Comparison of ENCODE assay signal across 25 cellular contexts in genomic region chrX:11750694-11751093, GRCh38.
"Had no signal": no experiment of that assay in that cellular context is flagged by ENCODE, and none has a peak within 500 bp of the region (broad histone marks: within the 10 kb centered on the region; RNA-seq: fewer than 3 reads in every experiment).

No MANE protein-coding gene starts in this region.

- ATAC-seq: activated CD8-positive, alpha-beta memory T cell treated with anti-CD3 and anti-CD28 coated beads, Interleukin-2, amount 10 ng/mL, durations not matched to agents 7 days and 5 days had no signal

- H3K36me3 Mint-ChIP-seq: activated CD8-positive, alpha-beta memory T cell treated with anti-CD3 and anti-CD28 coated beads, Interleukin-2, amount 10 ng/mL, durations not matched to agents 7 days and 5 days; activated naive CD8-positive, alpha-beta T cell had no signal

- H3K27me3 Mint-ChIP-seq: activated naive CD8-positive, alpha-beta T cell had no signal

- H3K4me1 ChIP-seq: Peyer's patch, SJCRH30 had no signal

- H3K9me3 ChIP-seq: Peyer's patch, SJCRH30, SK-N-SH had no signal

- H3K4me3 ChIP-seq: Peyer's patch, SJCRH30 had no signal

- H3K9me3 Mint-ChIP-seq: activated T-cell treated with anti-CD3 and anti-CD28 coated beads, Interleukin-2, amount 50 U/mL, for 24 hours; activated T-helper 1 cell treated with anti-CD3 and anti-CD28 coated beads, Interleukin-12 subunit alpha, Interleukin-12 subunit beta, Interleukin-2, Interleukin-4 antibody, amounts not matched to agents 30 ng/mL and 10 ng/mL and 1 ng/mL, durations not matched to agents 14 hours and 24 hours and 36 hours had no signal

- DNase-seq: activated CD4-positive, alpha-beta T cell treated with anti-CD3 and anti-CD28 coated beads for 48 hours; activated CD4-positive, alpha-beta T cell treated with anti-CD3 and anti-CD28 coated beads, Interleukin-2, amount 50 U/mL, for 4 hours; activated CD8-positive, alpha-beta memory T cell treated with anti-CD3 and anti-CD28 coated beads, Interleukin-2, amount 10 ng/mL, durations not matched to agents 7 days and 5 days; activated effector memory CD4-positive, alpha-beta T cell treated with anti-CD3 and anti-CD28 coated beads, Interleukin-2, amount 50 U/mL, for 16 hours; activated naive CD4-positive, alpha-beta T cell treated with Interleukin-2 at 50 U/mL for 16 hours; activated T-cell treated with anti-CD3 and anti-CD28 coated beads, Interleukin-2, amount 50 U/mL, for 24 hours; amygdala; brain microvascular endothelial cell; cerebellar nuclear complex; KG1; NCI-H1048; NCI-H146; NCI-H345; NCI-H510A; NCI-H526 treated with DMSO at 0.1 percent for 48 hours; NK-92 treated with Interleukin-12 subunit alpha and Interleukin-12 subunit beta, amount 100 ng/mL, for 24 hours; Peyer's patch; Right ventricle myocardium superior; SJCRH30; SK-N-SH; T-helper 1 cell had no signal

- H3K27me3 ChIP-seq: brain microvascular endothelial cell, Peyer's patch, SJCRH30 had no signal

- H3K4me3 Mint-ChIP-seq: activated CD8-positive, alpha-beta memory T cell treated with anti-CD3 and anti-CD28 coated beads, Interleukin-2, amount 10 ng/mL, durations not matched to agents 7 days and 5 days; activated naive CD8-positive, alpha-beta T cell; activated T-cell treated with anti-CD3 and anti-CD28 coated beads, Interleukin-2, amount 50 U/mL, for 24 hours; activated T-helper 1 cell treated with anti-CD3 and anti-CD28 coated beads, Interleukin-12 subunit alpha, Interleukin-12 subunit beta, Interleukin-2, Interleukin-4 antibody, amounts not matched to agents 30 ng/mL and 10 ng/mL and 1 ng/mL, durations not matched to agents 14 hours and 24 hours and 36 hours had no signal

- H3K27ac Mint-ChIP-seq: activated CD8-positive, alpha-beta memory T cell treated with anti-CD3 and anti-CD28 coated beads, Interleukin-2, amount 10 ng/mL, durations not matched to agents 7 days and 5 days; activated naive CD8-positive, alpha-beta T cell; activated T-cell treated with anti-CD3 and anti-CD28 coated beads, Interleukin-2, amount 50 U/mL, for 24 hours; activated T-helper 1 cell treated with anti-CD3 and anti-CD28 coated beads, Interleukin-12 subunit alpha, Interleukin-12 subunit beta, Interleukin-2, Interleukin-4 antibody, amounts not matched to agents 30 ng/mL and 10 ng/mL and 1 ng/mL, durations not matched to agents 14 hours and 24 hours and 36 hours had no signal

- H3K4me1 Mint-ChIP-seq: activated CD8-positive, alpha-beta memory T cell treated with anti-CD3 and anti-CD28 coated beads, Interleukin-2, amount 10 ng/mL, durations not matched to agents 7 days and 5 days had no signal

- H3K27ac ChIP-seq: brain microvascular endothelial cell, Peyer's patch, RWPE1, SJCRH30, VCaP had no signal

- H3K36me3 ChIP-seq: brain microvascular endothelial cell, Peyer's patch, SJCRH30 had no signal
